ENCODE assay signal across 1 cellular context in the genomic region with DNA sequence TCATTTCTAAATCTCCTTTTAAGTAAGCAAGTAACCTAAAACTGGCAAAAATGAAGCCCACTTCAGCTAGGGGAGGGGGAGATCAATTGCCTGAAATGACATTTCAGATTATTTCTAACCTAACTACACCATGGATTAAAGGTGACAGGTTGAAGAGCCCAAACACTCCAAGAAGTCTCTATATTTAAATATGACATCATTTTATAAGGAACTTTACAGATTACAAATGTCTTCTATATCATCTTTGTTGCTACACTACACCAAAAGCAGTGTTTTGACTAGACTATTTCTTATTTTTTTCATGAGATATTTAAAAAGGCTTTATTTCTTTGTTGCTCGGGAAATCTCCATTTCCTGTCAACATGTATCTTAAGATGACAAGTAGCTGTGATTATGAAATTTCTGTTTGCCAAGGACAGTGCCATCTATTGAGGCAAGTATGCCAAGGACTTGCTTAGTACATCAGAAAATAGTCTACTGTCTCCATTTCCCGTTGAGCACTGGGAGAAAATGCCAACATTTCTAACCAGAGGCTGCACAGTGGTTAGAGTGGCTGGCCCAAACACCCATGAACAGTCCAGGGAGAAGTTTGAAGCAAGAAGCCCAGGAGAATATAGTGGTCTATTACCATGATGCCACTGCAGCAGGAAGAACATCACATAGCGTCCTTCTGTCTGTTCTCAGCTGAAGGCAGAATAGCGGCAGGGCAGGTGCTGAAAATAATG.
TF ChIP-seq lines count a peak whose summit lies in the region.

No MANE protein-coding gene starts in this region.

TF ChIP-seq in IMR-90, 13 proteins besides CTCF, POLR2A, EP300 and RAD21:
- TF ChIP-seq RCOR1 (IDR thresholded peaks at IDR 0.05; ENCODE audit: insufficient replicate concordance, low read length) (no peak), MXI1 (IDR thresholded peaks at IDR 0.05; ENCODE audit: borderline replicate concordance, low read depth, low read length) (no peak), CHD1 (IDR thresholded peaks at IDR 0.05; ENCODE audit: low read depth, low read length) (no peak), BHLHE40 (IDR thresholded peaks at IDR 0.05; ENCODE audit: low read depth, low read length) (no peak), FOS (IDR thresholded peaks at IDR 0.05; ENCODE audit: low read depth, low read length) (no peak), SMC3 (IDR thresholded peaks at IDR 0.05; ENCODE audit: low read depth, low read length) (no peak), RFX5 (IDR thresholded peaks at IDR 0.05; ENCODE audit: low read depth, low read length) (no peak)
- TF ChIP-seq, protein P1, sequence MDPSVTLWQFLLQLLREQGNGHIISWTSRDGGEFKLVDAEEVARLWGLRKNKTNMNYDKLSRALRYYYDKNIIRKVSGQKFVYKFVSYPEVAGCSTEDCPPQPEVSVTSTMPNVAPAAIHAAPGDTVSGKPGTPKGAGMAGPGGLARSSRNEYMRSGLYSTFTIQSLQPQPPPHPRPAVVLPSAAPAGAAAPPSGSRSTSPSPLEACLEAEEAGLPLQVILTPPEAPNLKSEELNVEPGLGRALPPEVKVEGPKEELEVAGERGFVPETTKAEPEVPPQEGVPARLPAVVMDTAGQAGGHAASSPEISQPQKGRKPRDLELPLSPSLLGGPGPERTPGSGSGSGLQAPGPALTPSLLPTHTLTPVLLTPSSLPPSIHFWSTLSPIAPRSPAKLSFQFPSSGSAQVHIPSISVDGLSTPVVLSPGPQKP (IDR thresholded peaks at IDR 0.05; ENCODE audit: borderline replicate concordance, low read depth, low read length), result no peak
TF ChIP-seq in IMR-90: peak in this region for 0.
